Comparison of ENCODE assay signal across 29 cellular contexts in genomic region chr15:51269496-51269895, GRCh38.
DNase-seq lines count a peak whose midpoint lies in the region; FAIRE-seq and TF ChIP-seq lines count a peak whose summit lies in the region.
"Had no signal": no experiment of that assay in that cellular context is flagged by ENCODE, and none has a peak within 500 bp of the region (broad histone marks: within the 10 kb centered on the region; RNA-seq: fewer than 3 reads in every experiment).

No MANE protein-coding gene starts in this region.

- no peak overlapping the region for H3K9ac ChIP-seq in Loucy (ENCODE audit: low read depth, low read length, poor library complexity, severe bottlenecking)
- H3K9ac ChIP-seq: BLaER1 had no signal

- H3K9me3 Mint-ChIP-seq in neural crest cell, result no peaks in the 10 kb centered on the region
- H3K9me3 Mint-ChIP-seq in T-helper 2 cell treated with Interferon-gamma antibody and Interleukin-4, amounts not matched to agents 5 μg/mL and 100 μg/mL, for 36 hours, result no peaks in the 10 kb centered on the region

- no peaks in the 10 kb centered on the region for H3K27me3 ChIP-seq in Loucy (ENCODE audit: insufficient read depth, low read length, poor library complexity, severe bottlenecking)
- H3K27me3 ChIP-seq in small intestine (ENCODE audit: control insufficient read depth in 2 of 2, insufficient read depth in 2 of 2, low read length in 2 of 2), result peaks cover 0 to 8% of the 10 kb centered on the region in 2 donors
- H3K27me3 ChIP-seq: BE2C had no signal

- H3K36me3 Mint-ChIP-seq in neural crest cell (ENCODE audit: low read depth), result no peaks in the 10 kb centered on the region
- H3K36me3 Mint-ChIP-seq in T-helper 2 cell treated with Interferon-gamma antibody and Interleukin-4, amounts not matched to agents 5 μg/mL and 100 μg/mL, for 36 hours (ENCODE audit: low read depth), result no peaks in the 10 kb centered on the region
- H3K36me3 Mint-ChIP-seq: CD14-positive monocyte; CD4-positive, alpha-beta memory T cell; CD4-positive, CD25-positive, alpha-beta regulatory T cell; CD8-positive, alpha-beta memory T cell had no signal

- no peaks in the 10 kb centered on the region for H4K20me1 ChIP-seq in Loucy (ENCODE audit: insufficient read depth, low read length, poor library complexity, severe bottlenecking)
- H4K20me1 ChIP-seq: BLaER1 had no signal

- H3K27ac Mint-ChIP-seq in neural crest cell (ENCODE audit: unreplicated experiment), result no peak overlapping the region
- H3K27ac Mint-ChIP-seq in T-helper 2 cell treated with Interferon-gamma antibody and Interleukin-4, amounts not matched to agents 5 μg/mL and 100 μg/mL, for 36 hours, result no peak overlapping the region
- H3K27ac Mint-ChIP-seq: CD14-positive monocyte; CD4-positive, alpha-beta memory T cell; CD4-positive, CD25-positive, alpha-beta regulatory T cell; CD8-positive, alpha-beta memory T cell had no signal

- H3K4me2 ChIP-seq in Loucy (ENCODE audit: low read depth, low read length, poor library complexity, severe bottlenecking), result no peak overlapping the region
- H3K4me2 ChIP-seq: BLaER1 had no signal

- H3F3A ChIP-seq in Loucy (ENCODE audit: low read depth), result no peaks in the 10 kb centered on the region

- H3K36me3 ChIP-seq in Loucy (ENCODE audit: insufficient read depth, low read length) (no peaks in the 10 kb centered on the region), small intestine (ENCODE audit: control insufficient read depth in 2 of 2, insufficient read depth in 2 of 2, low read length in 2 of 2) (no peaks in the 10 kb centered on the region)
- H3K36me3 ChIP-seq: BE2C, BLaER1 had no signal

- peaks cover 28% of the 10 kb centered on the region for H3K4me1 ChIP-seq in Loucy (ENCODE audit: insufficient read depth, low read length, poor library complexity, severe bottlenecking)
- H3K4me1 ChIP-seq in small intestine (ENCODE audit: control insufficient read depth in 2 of 2, insufficient read depth in 1 of 2, low read depth in 1 of 2, low read length in 1 of 2), result no peaks in the 10 kb centered on the region
- H3K4me1 ChIP-seq: BE2C, BLaER1 had no signal

- peaks cover 39% of the 10 kb centered on the region for H3K27me3 Mint-ChIP-seq in neural crest cell (ENCODE audit: low read depth)
- H3K27me3 Mint-ChIP-seq in T-helper 2 cell treated with Interferon-gamma antibody and Interleukin-4, amounts not matched to agents 5 μg/mL and 100 μg/mL, for 36 hours (ENCODE audit: low read depth), result peaks cover 37% of the 10 kb centered on the region

- no peak for TF ChIP-seq CTCF in Loucy (conservative IDR thresholded peaks at IDR 0.05; ENCODE audit: low read length)
- TF ChIP-seq CTCF in neural crest cell (conservative IDR thresholded peaks at IDR 0.05), result no peak

- H3K27ac ChIP-seq in caudate nucleus (ENCODE audit: low read depth, low read length) (peak overlapping the region; percentile 61), small intestine (ENCODE audit: low read depth in 1 of 2, low read length in 1 of 2) (no peak overlapping the region)
- H3K27ac ChIP-seq: BLaER1 had no signal

- no peaks in the 10 kb centered on the region for H3K79me2 ChIP-seq in Loucy (ENCODE audit: insufficient read depth, low read length)

- H3K4me1 Mint-ChIP-seq in neural crest cell, result peaks cover 11% of the 10 kb centered on the region
- H3K4me1 Mint-ChIP-seq in T-helper 2 cell treated with Interferon-gamma antibody and Interleukin-4, amounts not matched to agents 5 μg/mL and 100 μg/mL, for 36 hours (ENCODE audit: low read depth), result peaks cover 18% of the 10 kb centered on the region

- H2AFZ ChIP-seq in Loucy (ENCODE audit: low read length), result peak overlapping the region; percentile 13; the same call in 1 of the 2 replicates

- FAIRE-seq in small intestine (lab: Jason Lieb, UNC), result no peak
- FAIRE-seq: A204.1, GM12878, GM12892, GM18507, GM19239 had no signal

- peak overlapping the region; percentile 24 for H3K4me3 Mint-ChIP-seq in neural crest cell
- H3K4me3 Mint-ChIP-seq in T-helper 2 cell treated with Interferon-gamma antibody and Interleukin-4, amounts not matched to agents 5 μg/mL and 100 μg/mL, for 36 hours, result no peak overlapping the region
- H3K4me3 Mint-ChIP-seq: CD14-positive monocyte; CD4-positive, CD25-positive, alpha-beta regulatory T cell; CD8-positive, alpha-beta memory T cell had no signal

- DNase-seq in caudate nucleus (lab: John Stamatoyannopoulos, UW) (no peak), neural crest cell (ENCODE audit: low read depth, low spot score) (no peak), NCI-H2107 treated with DMSO at 0.1 percent for 48 hours (lab: John Stamatoyannopoulos, UW; ENCODE audit: unreplicated experiment) (no peak), small intestine (no peak), HK-2 (ENCODE audit: unreplicated experiment) (no peak)
- DNase-seq in T-helper 2 cell treated with Interferon-gamma antibody and Interleukin-4, amounts not matched to agents 5 μg/mL and 100 μg/mL, for 36 hours (ENCODE audit: low spot score), result no peak
- DNase-seq: 8988T; ACHN; BE2C; C1 segment of cervical spinal cord; CD4-positive, alpha-beta memory T cell; CD4-positive, CD25-positive, alpha-beta regulatory T cell; CD8-positive, alpha-beta memory T cell; COR-L47; DMS 273 treated with DMSO at 0.1 percent for 48 hours; DMS153; DMS53; DMS79; DND-41; EL; GDM1 had no signal

- H3K4me3 ChIP-seq in Loucy (ENCODE audit: low read length, poor library complexity, severe bottlenecking) (no peak overlapping the region), small intestine (ENCODE audit: low read depth in 1 of 2, low read length in 2 of 2) (no peak overlapping the region)
- H3K4me3 ChIP-seq: BLaER1, GM12878 had no signal

- 59 to 91% (median 72%) methylated on average over 2 of the region's 2 CpGs for WGBS in small intestine, 3 donors

- H3K9me2 ChIP-seq in Loucy (replicated peaks; ENCODE audit: low read depth, low read length), result no peaks in the 10 kb centered on the region

- H3K9me3 ChIP-seq in Loucy (ENCODE audit: insufficient read depth, low read depth, low read length) (no peaks in the 10 kb centered on the region), small intestine (ENCODE audit: control insufficient read depth, low read depth) (no peaks in the 10 kb centered on the region)
- H3K9me3 ChIP-seq: BE2C, BLaER1 had no signal
